In genomic region chr12:30691122-30691879, GRCh38 we compare ENCODE assay signal across 2 cellular contexts.
TF ChIP-seq lines count a peak whose summit lies in the region.

No MANE protein-coding gene starts in this region.

TF ChIP-seq in HepG2, 621 proteins besides CTCF, POLR2A, EP300 and RAD21 (continued from another document and continues in another):
- TF ChIP-seq, protein P1, sequence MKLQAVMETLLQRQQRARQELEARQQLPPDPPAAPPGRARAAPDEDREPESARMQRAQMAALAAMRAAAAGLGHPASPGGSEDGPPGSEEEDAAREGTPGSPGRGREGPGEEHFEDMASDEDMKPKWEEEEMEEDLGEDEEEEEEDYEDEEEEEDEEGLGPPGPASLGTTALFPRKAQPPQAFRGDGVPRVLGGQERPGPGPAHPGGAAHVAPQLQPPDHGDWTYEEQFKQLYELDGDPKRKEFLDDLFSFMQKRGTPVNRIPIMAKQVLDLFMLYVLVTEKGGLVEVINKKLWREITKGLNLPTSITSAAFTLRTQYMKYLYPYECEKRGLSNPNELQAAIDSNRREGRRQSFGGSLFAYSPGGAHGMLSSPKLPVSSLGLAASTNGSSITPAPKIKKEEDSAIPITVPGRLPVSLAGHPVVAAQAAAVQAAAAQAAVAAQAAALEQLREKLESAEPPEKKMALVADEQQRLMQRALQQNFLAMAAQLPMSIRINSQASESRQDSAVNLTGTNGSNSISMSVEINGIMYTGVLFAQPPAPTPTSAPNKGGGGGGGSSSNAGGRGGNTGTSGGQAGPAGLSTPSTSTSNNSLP (IDR thresholded peaks at IDR 0.05; ENCODE audit: low read depth, low read length) = 0 out of 2 replicates have a peak, but pooled peaks have one; percentile 14
- TF ChIP-seq SALL1 (CRISPR knock-in tag; IDR thresholded peaks at IDR 0.05) = peak; percentile 44
- no peak for TF ChIP-seq PAWR (CRISPR knock-in tag; IDR thresholded peaks at IDR 0.05; ENCODE audit: borderline replicate concordance)
- no peak for TF ChIP-seq NBN (conservative IDR thresholded peaks at IDR 0.05)
- TF ChIP-seq ZBTB1 (CRISPR knock-in tag; IDR thresholded peaks at IDR 0.05; ENCODE audit: borderline replicate concordance) = no peak
- no peak for TF ChIP-seq AGO1 (IDR thresholded peaks at IDR 0.05; ENCODE audit: low read depth, low read length, poor library complexity, severe bottlenecking)
- 0 out of 2 replicates have a peak, but pooled peaks have one; percentile 21 for TF ChIP-seq POGZ (CRISPR knock-in tag; IDR thresholded peaks at IDR 0.05)
- no peak for TF ChIP-seq HNRNPLL (IDR thresholded peaks at IDR 0.05; ENCODE audit: low read depth, low read length, poor library complexity, severe bottlenecking)
- 0 out of 2 replicates have a peak, but pooled peaks have one; percentile 28 for TF ChIP-seq ZNF788 (CRISPR knock-in tag; IDR thresholded peaks at IDR 0.05; ENCODE audit: borderline replicate concordance)
- TF ChIP-seq, protein P2, sequence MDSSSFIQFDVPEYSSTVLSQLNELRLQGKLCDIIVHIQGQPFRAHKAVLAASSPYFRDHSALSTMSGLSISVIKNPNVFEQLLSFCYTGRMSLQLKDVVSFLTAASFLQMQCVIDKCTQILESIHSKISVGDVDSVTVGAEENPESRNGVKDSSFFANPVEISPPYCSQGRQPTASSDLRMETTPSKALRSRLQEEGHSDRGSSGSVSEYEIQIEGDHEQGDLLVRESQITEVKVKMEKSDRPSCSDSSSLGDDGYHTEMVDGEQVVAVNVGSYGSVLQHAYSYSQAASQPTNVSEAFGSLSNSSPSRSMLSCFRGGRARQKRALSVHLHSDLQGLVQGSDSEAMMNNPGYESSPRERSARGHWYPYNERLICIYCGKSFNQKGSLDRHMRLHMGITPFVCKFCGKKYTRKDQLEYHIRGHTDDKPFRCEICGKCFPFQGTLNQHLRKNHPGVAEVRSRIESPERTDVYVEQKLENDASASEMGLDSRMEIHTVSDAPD (CRISPR knock-in tag; IDR thresholded peaks at IDR 0.05) = no peak
- no peak for TF ChIP-seq SOX6 (IDR thresholded peaks at IDR 0.05)
- TF ChIP-seq SOX6 (CRISPR knock-in tag; IDR thresholded peaks at IDR 0.05) = peak; percentile 48
- no peak for TF ChIP-seq MZF1 (CRISPR knock-in tag; IDR thresholded peaks at IDR 0.05; ENCODE audit: borderline replicate concordance)
- no peak for TF ChIP-seq PHF8 (CRISPR knock-in tag; IDR thresholded peaks at IDR 0.05)
- TF ChIP-seq AHR (CRISPR knock-in tag; IDR thresholded peaks at IDR 0.05) = no peak
- TF ChIP-seq ZNF724P (CRISPR knock-in tag; IDR thresholded peaks at IDR 0.05; ENCODE audit: borderline replicate concordance) = no peak
- no peak for TF ChIP-seq HOXA9 (CRISPR knock-in tag; IDR thresholded peaks at IDR 0.05; ENCODE audit: borderline replicate concordance)
- TF ChIP-seq SAP130 (CRISPR knock-in tag; IDR thresholded peaks at IDR 0.05; ENCODE audit: low read depth) = peak; percentile 47
- TF ChIP-seq ZNF749 (CRISPR knock-in tag; IDR thresholded peaks at IDR 0.05; ENCODE audit: borderline replicate concordance) = no peak
- TF ChIP-seq SMC3 (IDR thresholded peaks at IDR 0.05; ENCODE audit: low read length) = no peak
- TF ChIP-seq E2F1 (CRISPR knock-in tag; IDR thresholded peaks at IDR 0.05) = no peak
- no peak for TF ChIP-seq KLF15 (CRISPR knock-in tag; IDR thresholded peaks at IDR 0.05; ENCODE audit: borderline replicate concordance)
- TF ChIP-seq HNF4A (CRISPR knock-in tag; IDR thresholded peaks at IDR 0.05) = 0 out of 2 replicates have a peak, but pooled peaks have one; percentile 15
- TF ChIP-seq ZNF652 (CRISPR knock-in tag; IDR thresholded peaks at IDR 0.05; ENCODE audit: borderline replicate concordance, low read depth) = no peak
- TF ChIP-seq ZC3H13 (CRISPR knock-in tag; IDR thresholded peaks at IDR 0.05) = no peak
- TF ChIP-seq TEAD3 (CRISPR knock-in tag; optimal IDR thresholded peaks at IDR 0.05; ENCODE audit: borderline replicate concordance) = peak; percentile 84
- TF ChIP-seq SOX13 (IDR thresholded peaks at IDR 0.05) = no peak
- TF ChIP-seq SOX13 (CRISPR knock-in tag; conservative IDR thresholded peaks at IDR 0.05 in 1 of 2, IDR thresholded peaks at IDR 0.05 in 1 of 2) = peak in 1 of 2 experiments; percentile 67; a peak in 2 of 4 replicates
- TF ChIP-seq ETS1 (CRISPR knock-in tag; IDR thresholded peaks at IDR 0.05) = no peak

TF ChIP-seq in SK-N-SH, 30 proteins besides CTCF, POLR2A, EP300 and RAD21 (continued from another document):
- TF ChIP-seq RXRA (IDR thresholded peaks at IDR 0.05; ENCODE audit: borderline replicate concordance, low read depth) = no peak
- TF ChIP-seq GATA2 (CRISPR knock-in tag; IDR thresholded peaks at IDR 0.05) = no peak
- TF ChIP-seq GABPA (IDR thresholded peaks at IDR 0.05; ENCODE audit: low read depth) = no peak
- TF ChIP-seq RCOR1 (IDR thresholded peaks at IDR 0.05; ENCODE audit: low read length) = no peak
- peak; percentile 72 for TF ChIP-seq TCF12 (IDR thresholded peaks at IDR 0.05)
- no peak for TF ChIP-seq MEF2A (IDR thresholded peaks at IDR 0.05; ENCODE audit: borderline replicate concordance, low read depth)
- TF ChIP-seq FOXM1 (IDR thresholded peaks at IDR 0.05; ENCODE audit: low read depth) = no peak
- TF ChIP-seq MXI1 (IDR thresholded peaks at IDR 0.05; ENCODE audit: low read depth, low read length) = no peak
- TF ChIP-seq, protein P3, sequence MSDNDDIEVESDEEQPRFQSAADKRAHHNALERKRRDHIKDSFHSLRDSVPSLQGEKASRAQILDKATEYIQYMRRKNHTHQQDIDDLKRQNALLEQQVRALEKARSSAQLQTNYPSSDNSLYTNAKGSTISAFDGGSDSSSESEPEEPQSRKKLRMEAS (IDR thresholded peaks at IDR 0.05; ENCODE audit: low read depth) = peak; percentile 71
- no peak for TF ChIP-seq RFX5 (IDR thresholded peaks at IDR 0.05; ENCODE audit: low read length)
- peak; percentile 47; the same call in 1 of the 2 replicates for TF ChIP-seq PBX3 (IDR thresholded peaks at IDR 0.05)
- no peak for TF ChIP-seq ZBTB33 (IDR thresholded peaks at IDR 0.05; ENCODE audit: borderline replicate concordance, low read depth)
- TF ChIP-seq EZH2phosphoT487 (IDR thresholded peaks at IDR 0.05; ENCODE audit: borderline replicate concordance, low read depth) = no peak
- TF ChIP-seq, protein P4, sequence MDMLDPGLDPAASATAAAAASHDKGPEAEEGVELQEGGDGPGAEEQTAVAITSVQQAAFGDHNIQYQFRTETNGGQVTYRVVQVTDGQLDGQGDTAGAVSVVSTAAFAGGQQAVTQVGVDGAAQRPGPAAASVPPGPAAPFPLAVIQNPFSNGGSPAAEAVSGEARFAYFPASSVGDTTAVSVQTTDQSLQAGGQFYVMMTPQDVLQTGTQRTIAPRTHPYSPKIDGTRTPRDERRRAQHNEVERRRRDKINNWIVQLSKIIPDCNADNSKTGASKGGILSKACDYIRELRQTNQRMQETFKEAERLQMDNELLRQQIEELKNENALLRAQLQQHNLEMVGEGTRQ (IDR thresholded peaks at IDR 0.05; ENCODE audit: borderline replicate concordance, low read depth, low read length) = no peak
- no peak for TF ChIP-seq TEAD4 (IDR thresholded peaks at IDR 0.05; ENCODE audit: borderline replicate concordance, insufficient read depth)
- no peak for TF ChIP-seq REST (IDR thresholded peaks at IDR 0.05; ENCODE audit: low read depth, low read length)
- peak; percentile 48 for TF ChIP-seq JUND (IDR thresholded peaks at IDR 0.05)
- TF ChIP-seq SIN3A (IDR thresholded peaks at IDR 0.05; ENCODE audit: borderline replicate concordance, low read depth, low read length) = no peak
- peak; percentile 10; the same call in 1 of the 2 replicates for TF ChIP-seq NFIC (IDR thresholded peaks at IDR 0.05; ENCODE audit: borderline replicate concordance)
- TF ChIP-seq FOXJ3 (CRISPR knock-in tag; IDR thresholded peaks at IDR 0.05) = no peak
- peak; percentile 68; the same call in 1 of the 2 replicates for TF ChIP-seq FOSL2 (IDR thresholded peaks at IDR 0.05; ENCODE audit: borderline replicate concordance, low read depth)
- TF ChIP-seq YY1 (IDR thresholded peaks at IDR 0.05; ENCODE audit: low read depth) = no peak
TF ChIP-seq in SK-N-SH: peak in this region for 6.
